ENCODE assay signal across 8 cellular contexts in the genomic region with DNA sequence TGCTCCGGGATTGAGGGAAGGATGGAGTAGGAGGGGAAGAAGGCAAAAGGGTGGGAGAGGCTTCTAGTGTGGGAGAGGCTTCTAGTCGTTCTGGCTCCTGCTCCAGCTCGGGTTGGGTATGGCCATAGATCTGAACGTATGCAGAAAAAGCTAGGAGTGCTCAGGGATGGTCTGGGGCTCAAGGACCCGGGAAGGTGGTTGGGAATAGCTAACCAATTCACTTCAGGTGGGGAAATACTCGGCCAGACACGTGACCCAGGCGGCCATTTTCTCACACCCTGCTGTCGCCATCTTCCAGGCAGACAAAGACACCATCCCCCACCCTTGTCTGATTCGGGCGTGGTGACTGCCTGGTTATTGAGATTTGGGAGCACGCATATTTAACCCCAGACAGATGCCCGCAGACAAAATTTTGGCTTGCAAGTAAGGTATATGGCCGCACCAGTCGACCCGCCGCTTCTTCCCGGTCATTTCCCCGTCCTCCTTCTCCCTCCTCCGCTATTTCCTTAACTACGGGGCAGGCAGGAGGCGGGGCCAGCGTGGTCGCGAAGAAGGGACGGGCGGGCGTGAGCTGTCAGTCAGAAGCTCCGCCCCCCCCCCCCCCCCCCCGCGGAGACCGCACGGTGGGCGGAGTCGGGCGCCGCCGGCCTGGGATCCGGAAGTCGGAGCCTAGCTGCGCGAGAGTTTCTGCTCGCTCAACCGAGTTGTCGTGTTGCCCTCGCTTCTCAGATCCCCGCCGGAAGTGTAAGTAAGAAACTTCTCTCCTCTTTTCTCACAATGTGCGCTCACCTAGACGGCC. TPM values are rescaled to one million over a fixed set of nuclear protein-coding genes. Genes with fewer than 3 reads are reported as not detected.
A peak's percentile ranks its signal among the peaks of the same experiment; 100 is the strongest.
DNase-seq lines count a peak whose midpoint lies in the region; ATAC-seq, FAIRE-seq and TF ChIP-seq lines count a peak whose summit lies in the region.

A gene with protein sequence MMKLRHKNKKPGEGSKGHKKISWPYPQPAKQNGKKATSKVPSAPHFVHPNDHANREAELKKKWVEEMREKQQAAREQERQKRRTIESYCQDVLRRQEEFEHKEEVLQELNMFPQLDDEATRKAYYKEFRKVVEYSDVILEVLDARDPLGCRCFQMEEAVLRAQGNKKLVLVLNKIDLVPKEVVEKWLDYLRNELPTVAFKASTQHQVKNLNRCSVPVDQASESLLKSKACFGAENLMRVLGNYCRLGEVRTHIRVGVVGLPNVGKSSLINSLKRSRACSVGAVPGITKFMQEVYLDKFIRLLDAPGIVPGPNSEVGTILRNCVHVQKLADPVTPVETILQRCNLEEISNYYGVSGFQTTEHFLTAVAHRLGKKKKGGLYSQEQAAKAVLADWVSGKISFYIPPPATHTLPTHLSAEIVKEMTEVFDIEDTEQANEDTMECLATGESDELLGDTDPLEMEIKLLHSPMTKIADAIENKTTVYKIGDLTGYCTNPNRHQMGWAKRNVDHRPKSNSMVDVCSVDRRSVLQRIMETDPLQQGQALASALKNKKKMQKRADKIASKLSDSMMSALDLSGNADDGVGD (plus strand): TSS at position 661 of the 799 bp plus-strand sequence. CDS start 2,348 bp downstream, outside the sequence.

- H3K9me3 ChIP-seq in H1 (ENCODE audit: insufficient read depth in 2 of 2, low read depth in 1 of 2, low read length in 1 of 2), result no peaks in the 10 kb centered on the region

- H2BK12ac ChIP-seq in H1 (ENCODE audit: low read depth, low read length), result peak within 1 kb of the TSS; percentile 75; the same call in 1 of the 2 replicates

- H3K27me3 ChIP-seq in H1 (replicated peaks in 1 of 4; ENCODE audit: control insufficient read depth in 3 of 4, extremely low read depth in 1 of 4, insufficient read depth in 3 of 4, low read length in 3 of 4) (no peaks in the 10 kb centered on the region), mesendoderm (ENCODE audit: insufficient read depth, low read length, poor library complexity) (no peaks in the 10 kb centered on the region)

- H3K18ac ChIP-seq in H1 (ENCODE audit: extremely low read depth, low read length) (peak within 1 kb of the TSS; percentile 95), mesendoderm (ENCODE audit: low read length) (peak within 1 kb of the TSS; percentile 51)

- FAIRE-seq in HTR-8/SVneo (lab: Jason Lieb, UNC), result no peak
- FAIRE-seq in H1 (lab: Jason Lieb, UNC), result peak; percentile 24

- POLR2A ChIA-PET in H1 (lab: Charles Lee; ENCODE audit: partially characterized antibody), result interaction anchor here (0.5 to 2.3 kb wide), 16 partner anchors 9 to 277 kb away, joined by 3 to 8 read pairs (median 4); a partner anchor contains a TSS

- no peak for TF ChIP-seq CTCF in H1 (IDR thresholded peaks at IDR 0.05; ENCODE audit: control extremely low read depth in 1 of 3, insufficient read depth in 1 of 3, low read depth in 1 of 3, low read length in 3 of 3)

- peaks cover 0 to 16% (median 7%) of the 10 kb centered on the region in 4 experiments; a peak in 5 of 8 replicates for H3K36me3 ChIP-seq in H1 (ENCODE audit: control insufficient read depth in 2 of 4, insufficient read depth in 4 of 4, low read length in 3 of 4)
- H3K36me3 ChIP-seq in mesendoderm (ENCODE audit: control insufficient read depth, insufficient read depth, low read length), result no peaks in the 10 kb centered on the region

- H4K5ac ChIP-seq in H1 (ENCODE audit: insufficient read length, low read depth, low read length), result peak within 1 kb of the TSS; percentile 83
- H4K5ac ChIP-seq in mesendoderm (ENCODE audit: low read length), result peak within 1 kb of the TSS; percentile 39

- H2BK5ac ChIP-seq in H1 (ENCODE audit: low read depth, low read length), result peak within 1 kb of the TSS; percentile 89
- peak within 1 kb of the TSS; percentile 5 for H2BK5ac ChIP-seq in mesendoderm (ENCODE audit: low read length)

- CTCF ChIA-PET in H1 (lab: Charles Lee; ENCODE audit: partially characterized antibody), result interaction anchor here (0.6 to 1.4 kb wide), 2 partner anchors 49 to 1245 kb away, joined by 3 read pairs; no protein-coding TSS in a partner anchor

- WGBS in H1 (ENCODE audit: extremely low coverage in 1 of 2, insufficient coverage in 1 of 2, insufficient read length in 1 of 2, insufficient replicate concordance in 2 of 2, low coverage in 1 of 2, low lambda C conversion rate in 2 of 2, missing lambda C conversion rate in 1 of 2), 2 experiments, result 19% methylated on average over 10 of the region's 50 CpGs; no CpG with 5 or more reads in 1 of the 2 experiments
- no CpG with 5 or more reads among the region's 50 CpGs for WGBS in mesendoderm (ENCODE audit: extremely low coverage, insufficient coverage, low lambda C conversion rate)

- H2AK5ac ChIP-seq in H1 (ENCODE audit: low read depth, low read length), result 0 out of 2 replicates have a peak within 1 kb of the TSS, but pooled peaks have one; percentile 24
- no peak within 1 kb of the TSS for H2AK5ac ChIP-seq in mesendoderm (ENCODE audit: low read length)

- H3K27ac ChIP-seq in H1 (ENCODE audit: low read depth, low read length), result peak within 1 kb of the TSS; percentile 97
- H3K27ac ChIP-seq in mesendoderm (ENCODE audit: low read depth, low read length), result peak within 1 kb of the TSS; percentile 60

- H2BK120ac ChIP-seq in H1 (replicated peaks; ENCODE audit: low read depth, low read length) (no peak within 1 kb of the TSS), mesendoderm (ENCODE audit: low read depth, low read length) (no peak within 1 kb of the TSS)

- H3K4me2 ChIP-seq in H1 (ENCODE audit: insufficient read depth in 1 of 2, low read depth in 2 of 2, low read length in 2 of 2) (peak within 1 kb of the TSS; percentile 89 to 92), mesendoderm (ENCODE audit: low read length) (peak within 1 kb of the TSS; percentile 74)

- H3K4me1 ChIP-seq in H1 (replicated peaks in 1 of 4; ENCODE audit: control insufficient read depth in 3 of 4, insufficient read depth in 4 of 4, low read length in 3 of 4), result peaks cover 0 to 3% (median 1%) of the 10 kb centered on the region in 4 experiments; a peak in 2 of 7 replicates
- no peaks in the 10 kb centered on the region for H3K4me1 ChIP-seq in mesendoderm (ENCODE audit: control insufficient read depth, low read depth, low read length)

- H4K8ac ChIP-seq in H1 (ENCODE audit: extremely low read depth, insufficient read depth, low read length) (peak within 1 kb of the TSS; percentile 97), mesendoderm (ENCODE audit: low read depth, low read length) (no peak within 1 kb of the TSS)

- H3K23ac ChIP-seq in H1 (ENCODE audit: insufficient read length) (no peak within 1 kb of the TSS), mesendoderm (ENCODE audit: low read length) (peak within 1 kb of the TSS; percentile 1)

- no peaks in the 10 kb centered on the region for H3K79me1 ChIP-seq in H1 (ENCODE audit: low read depth, low read length)
- no peaks in the 10 kb centered on the region for H3K79me1 ChIP-seq in mesendoderm (ENCODE audit: low read length)

- H3K4me3 ChIP-seq in H1 (ENCODE audit: extremely low read depth in 1 of 4, insufficient read depth in 2 of 4, low read depth in 3 of 4, low read length in 4 of 4) (peak within 1 kb of the TSS; percentile 88 to 99 (median 98)), mesendoderm (ENCODE audit: low read length) (peak within 1 kb of the TSS; percentile 67)

- H4K91ac ChIP-seq in H1 (replicated peaks; ENCODE audit: insufficient read length, low read length), result peak within 1 kb of the TSS; percentile 79

- peak within 1 kb of the TSS; percentile 77 to 99 (median 84) for H3K9ac ChIP-seq in H1 (replicated peaks in 1 of 4; ENCODE audit: extremely low read depth in 1 of 4, low read depth in 3 of 4, low read length in 3 of 4)
- H3K9ac ChIP-seq in mesendoderm (ENCODE audit: low read length), result peak within 1 kb of the TSS; percentile 75

- peaks cover 12 to 42% of the 10 kb centered on the region in 2 experiments; a peak in 3 of 4 replicates for H3K79me2 ChIP-seq in H1 (ENCODE audit: control insufficient read depth in 1 of 2, insufficient read depth in 2 of 2, low read length in 2 of 2)
- H3K79me2 ChIP-seq in mesendoderm (ENCODE audit: control insufficient read depth, insufficient read depth, low read length), result peaks cover 35% of the 10 kb centered on the region

- no peak within 1 kb of the TSS for H2BK20ac ChIP-seq in H1 (ENCODE audit: low read length)

- H3K56ac ChIP-seq in H1 (replicated peaks; ENCODE audit: insufficient read length, low read depth, low read length) (peak within 1 kb of the TSS; percentile 89), mesendoderm (ENCODE audit: low read length) (peak within 1 kb of the TSS; percentile 87)

- TF ChIP-seq EP300 in H1 (IDR thresholded peaks at IDR 0.05; ENCODE audit: borderline replicate concordance in 1 of 2, low read depth in 2 of 2, low read length in 2 of 2), result no peak

- H3K4ac ChIP-seq in H1 (replicated peaks; ENCODE audit: insufficient read length, low read depth, low read length) (peak within 1 kb of the TSS; percentile 66), mesendoderm (ENCODE audit: low read depth, low read length) (peak within 1 kb of the TSS; percentile 91)

- DNase-seq in CMK (ENCODE audit: low read depth), result peak; percentile 68
- peak; percentile 66 for DNase-seq in HTR-8/SVneo (ENCODE audit: insufficient read length, low spot score)
- DNase-seq in NOMO-1 treated with DMSO at 0.1 percent for 48 hours (lab: John Stamatoyannopoulos, UW; ENCODE audit: unreplicated experiment), result peak; percentile 74
- peak; percentile 50 to 64 for DNase-seq in activated CD8-positive, alpha-beta memory T cell treated with anti-CD3 and anti-CD28 coated beads for 4 hours (ENCODE audit: low read depth in 2 of 2)
- peak; percentile 36 to 77 for DNase-seq in H1 (ENCODE audit: low read depth in 1 of 2, low spot score in 2 of 2)
- peak; percentile 90 for DNase-seq in mesendoderm
- DNase-seq in stimulated activated CD8-positive, alpha-beta memory T cell treated with anti-CD3 and anti-CD28 coated beads, Interleukin-12 subunit alpha, Interleukin-12 subunit beta, amount 100 ng/mL, for 4 hours (ENCODE audit: low read depth), result peak; percentile 69

- H3K14ac ChIP-seq in H1 (ENCODE audit: insufficient read length), result no peak within 1 kb of the TSS

- H4K20me1 ChIP-seq in H1 (replicated peaks in 1 of 2; ENCODE audit: control insufficient read depth in 1 of 2, insufficient read depth in 2 of 2, low read length in 2 of 2), result peaks cover 0 to 3% of the 10 kb centered on the region in 2 experiments

- no peak for TF ChIP-seq RAD21 in H1 (IDR thresholded peaks at IDR 0.05 in 1 of 2, conservative IDR thresholded peaks at IDR 0.05 in 1 of 2; ENCODE audit: low read depth in 2 of 2, low read length in 2 of 2)

- ATAC-seq in GM21367 (IDR thresholded peaks at IDR 0.05; ENCODE audit: unreplicated experiment), result peak; percentile 80

- H2BK15ac ChIP-seq in H1 (ENCODE audit: low read length) (0 out of 2 replicates have a peak within 1 kb of the TSS, but pooled peaks have one; percentile 72), mesendoderm (replicated peaks; ENCODE audit: low read depth) (no peak within 1 kb of the TSS)

- peaks cover 3% of the 10 kb centered on the region; the same call in 1 of the 2 replicates for H3K23me2 ChIP-seq in H1 (ENCODE audit: low read depth, low read length)

- H2AFZ ChIP-seq in H1 (ENCODE audit: low read length), result peak within 1 kb of the TSS; percentile 79; the same call in 1 of the 2 replicates

- TF ChIP-seq POLR2A in H1 (IDR thresholded peaks at IDR 0.05; ENCODE audit: control extremely low read depth in 1 of 2, low read depth in 2 of 2, low read length in 2 of 2), result peak; percentile 51 to 74

RNA-seq across cellular contexts. Expression of the gene that starts here (rescaled TPM):
- total RNA-seq in H1 (2021; fragmentation: NEBNext Ultra II Directional; extraction: Animal tissue kit (Norgen Biotek cat#: 25700)), result 70.6 and 71.2 TPM in 2 replicates
- polyA plus RNA-seq in H1 (2011; rRNA removed), result 19.1 and 20.4 TPM in 2 replicates
- polyA plus RNA-seq in H1 (2011; cell fraction: cytosol; rRNA removed), result 23.1 TPM
- 26.3 TPM for polyA plus RNA-seq in H1 (2011; cell fraction: nucleus; rRNA removed)
- polyA plus RNA-seq in H1 (2012, experiment 1 of 2), result 21.9 to 29.3 TPM (median 28.8 TPM) in 4 replicates
- 19.1 TPM for polyA plus RNA-seq in H1 (2012, experiment 2 of 2)
- 25.4 TPM for polyA plus RNA-seq in H1 (2013, experiment 1 of 2)
- 22.3 TPM for polyA plus RNA-seq in H1 (2013, experiment 2 of 2)
- 61.9 and 66.7 TPM in 2 replicates for polyA minus RNA-seq in H1 (2011; rRNA and poly(A)+ RNA removed)
- 41.2 TPM for polyA minus RNA-seq in H1 (2011; cell fraction: cytosol; rRNA and poly(A)+ RNA removed)
- 31.9 TPM for polyA minus RNA-seq in H1 (2011; cell fraction: nucleus; rRNA and poly(A)+ RNA removed)
- polyA plus RNA-seq in mesendoderm (2013, experiment 1 of 2), result 30.6 TPM
- 31.1 TPM for polyA plus RNA-seq in mesendoderm (2013, experiment 2 of 2)

Comparison
In these comparisons a context has a peak if more than half of its experiments do, and no peak if none do; other contexts are left out.
1. Peak in every context shown above with its lines: DNase-seq, ATAC-seq, H3K4me3 ChIP-seq and H3K27ac ChIP-seq.